8 cellular contexts compared by ENCODE assay signal in the genomic region with DNA sequence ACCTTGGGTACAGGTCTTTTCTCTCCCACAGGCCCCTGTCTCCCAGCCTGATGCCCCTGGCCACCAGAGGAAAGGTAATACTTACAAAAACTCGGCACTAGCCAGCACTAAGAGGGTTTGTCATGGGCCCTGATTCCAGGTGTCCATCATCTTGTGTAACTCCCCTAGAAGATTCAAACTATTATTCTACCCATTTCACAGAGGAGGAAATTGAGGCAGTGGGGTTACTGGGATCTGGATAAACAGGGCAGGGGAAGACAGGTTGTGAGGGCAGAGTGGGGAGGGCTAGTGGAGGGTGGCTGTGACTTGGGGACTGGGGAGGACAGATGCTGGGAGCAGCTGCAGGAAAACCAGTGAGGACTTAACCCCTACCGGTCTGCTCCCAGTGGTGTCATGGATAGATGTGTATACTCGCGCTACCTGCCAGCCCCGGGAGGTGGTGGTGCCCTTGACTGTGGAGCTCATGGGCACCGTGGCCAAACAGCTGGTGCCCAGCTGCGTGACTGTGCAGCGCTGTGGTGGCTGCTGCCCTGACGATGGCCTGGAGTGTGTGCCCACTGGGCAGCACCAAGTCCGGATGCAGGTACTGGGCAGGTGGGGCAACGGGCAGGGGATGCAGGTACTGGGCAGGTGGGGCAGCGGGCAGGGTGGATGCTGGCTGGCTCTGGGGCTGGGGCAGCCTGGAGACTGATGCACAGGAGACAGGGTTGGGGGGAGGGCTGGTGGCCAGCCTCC. TPM values are rescaled to one million over a fixed set of nuclear protein-coding genes. Genes with fewer than 3 reads are reported as not detected.
DNase-seq lines count a peak whose midpoint lies in the region; ATAC-seq and TF ChIP-seq lines count a peak whose summit lies in the region.

No MANE protein-coding gene starts in this region.

- DNase-seq in GM06990 (ENCODE audit: extremely low read depth, insufficient read length) (no peak), SJCRH30 (no peak), fibroblast of mammary gland (ENCODE audit: low read depth) (no peak), retinal pigment epithelial cell (ENCODE audit: low read depth) (no peak), HCEC 1CT (no peak), NCI-H510A treated with DMSO at 0.1 percent for 48 hours (lab: John Stamatoyannopoulos, UW) (no peak)
- no peak for DNase-seq in activated CD4-positive, alpha-beta T cell treated with anti-CD3 and anti-CD28 coated beads for 1 hour

- no peak for TF ChIP-seq CTCF in GM06990 (IDR thresholded peaks at IDR 0.05; ENCODE audit: insufficient read depth, low read length, poor library complexity, severe bottlenecking)
- TF ChIP-seq CTCF in fibroblast of mammary gland (conservative IDR thresholded peaks at IDR 0.05; ENCODE audit: control insufficient read depth, insufficient read depth, low read depth, low read length): no peak
- no peak for TF ChIP-seq CTCF in retinal pigment epithelial cell (conservative IDR thresholded peaks at IDR 0.05; ENCODE audit: low read depth, low read length)

- H3K27ac ChIP-seq in SJCRH30: no peak overlapping the region

- no peak for ATAC-seq in HG03571 (IDR thresholded peaks at IDR 0.05; ENCODE audit: unreplicated experiment)

- peaks cover 7% of the 10 kb centered on the region for H3K4me1 ChIP-seq in SJCRH30

- H3K9me3 ChIP-seq in SJCRH30 (replicated peaks): no peaks in the 10 kb centered on the region

- H3K4me3 ChIP-seq in GM06990 (replicated peaks; ENCODE audit: low read depth, low read length) (peak overlapping the region; percentile 72), SJCRH30 (peak overlapping the region; percentile 76), fibroblast of mammary gland (ENCODE audit: control insufficient read depth, low read depth, low read length) (peak overlapping the region; percentile 57), retinal pigment epithelial cell (ENCODE audit: low read length) (peak overlapping the region; percentile 63)

- H3K27me3 ChIP-seq in GM06990 (replicated peaks; ENCODE audit: control insufficient read depth, insufficient read depth, low read length) (no peaks in the 10 kb centered on the region), SJCRH30 (no peaks in the 10 kb centered on the region)

- H3K36me3 ChIP-seq in GM06990 (ENCODE audit: control insufficient read depth, insufficient read depth, low read length) (peaks cover 1% of the 10 kb centered on the region), SJCRH30 (peaks cover 2% of the 10 kb centered on the region; the same call in 1 of the 2 replicates)

RNA-seq across cellular contexts. Expression of gene VEGFB, which starts 1.2 kb away (rescaled TPM):
- total RNA-seq in SJCRH30 (2014; rRNA removed; shearing (Covaris generic)): 26.4 and 27.8 TPM in 2 replicates

RNA-seq across cellular contexts. Expression of gene DNAJC4, which starts 5.2 kb away (rescaled TPM):
- total RNA-seq in SJCRH30 (2014; rRNA removed; shearing (Covaris generic)): 2.0 and 5.3 TPM in 2 replicates

RNA-seq across cellular contexts. Expression of gene FKBP2, which starts 5.3 kb away (rescaled TPM):
- total RNA-seq in SJCRH30 (2014; rRNA removed; shearing (Covaris generic)): 53.1 and 53.5 TPM in 2 replicates

RNA-seq across cellular contexts. Expression of gene NUDT22, which starts 9.5 kb away (rescaled TPM):
- total RNA-seq in SJCRH30 (2014; rRNA removed; shearing (Covaris generic)): 20.7 and 21.1 TPM in 2 replicates

RNA-seq across cellular contexts. Expression of gene TRPT1, which starts 9.6 kb away (rescaled TPM):
- 18.6 and 24.9 TPM in 2 replicates for total RNA-seq in SJCRH30 (2014; rRNA removed; shearing (Covaris generic))
